ENCODE assay signal across 14 cellular contexts in the genomic region with DNA sequence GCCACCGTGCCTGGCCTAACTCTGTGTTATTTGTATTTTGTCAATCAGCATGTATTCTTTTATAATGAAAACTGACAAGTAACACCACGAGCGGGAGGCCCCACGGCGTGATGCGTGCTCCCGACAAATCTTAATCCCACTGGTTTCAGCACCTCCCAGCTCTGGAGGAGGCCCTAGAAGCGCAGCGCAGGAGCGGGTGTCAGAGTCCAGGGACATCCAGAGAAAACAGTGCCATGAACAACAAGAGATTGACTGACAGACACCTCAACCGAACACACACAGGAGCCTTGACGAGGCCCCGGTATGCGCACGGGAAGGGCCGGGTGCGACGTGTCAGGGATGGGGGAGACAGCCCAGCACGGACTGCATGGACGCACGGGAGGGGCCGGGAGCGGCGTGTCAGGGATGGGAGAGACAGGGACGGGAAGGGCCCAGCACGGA. TPM values are rescaled to one million over a fixed set of nuclear protein-coding genes. Genes with fewer than 3 reads are reported as not detected.
DNase-seq lines count a peak whose midpoint lies in the region; ATAC-seq and TF ChIP-seq lines count a peak whose summit lies in the region.
"Had no signal": no experiment of that assay in that cellular context is flagged by ENCODE, and none has a peak within 500 bp of the region (broad histone marks: within the 10 kb centered on the region; RNA-seq: fewer than 3 reads in every experiment).

No MANE protein-coding gene starts in this region.

- no peak for DNase-seq in activated naive CD4-positive, alpha-beta T cell treated with anti-CD3 and anti-CD28 coated beads, Interleukin-2, amount 50 U/mL, for 72 hours (ENCODE audit: low spot score in 2 of 2)
- no peak for DNase-seq in activated naive CD4-positive, alpha-beta T cell treated with anti-CD3 and anti-CD28 coated beads for 36 hours
- peak; percentile 57 for DNase-seq in natural killer cell treated with Interleukin-12 subunit alpha and Interleukin-12 subunit beta and Interleukin-15 and Interleukin-18, amount 100 ng/mL, for 72 hours (ENCODE audit: low spot score)
- DNase-seq in natural killer cell: no peak
- DNase-seq in naive B cell: no peak
- DNase-seq in posterior vena cava (ENCODE audit: low spot score): peak; percentile 67
- DNase-seq in DMS 273 treated with DMSO at 0.1 percent for 48 hours (lab: John Stamatoyannopoulos, UW): no peak
- DNase-seq in NCI-H1092 treated with DMSO at 0.1 percent for 48 hours (lab: John Stamatoyannopoulos, UW): no peak
- DNase-seq: COR-L47, GF-D8, GOT3, H9 had no signal

- peaks cover 5 to 20% of the 10 kb centered on the region in 2 donors for H3K36me3 Mint-ChIP-seq in activated naive CD4-positive, alpha-beta T cell treated with anti-CD3 and anti-CD28 coated beads, Interleukin-2, amount 50 U/mL, for 72 hours
- H3K36me3 Mint-ChIP-seq in activated naive CD4-positive, alpha-beta T cell treated with anti-CD3 and anti-CD28 coated beads for 36 hours (ENCODE audit: low read depth): peaks cover 14% of the 10 kb centered on the region
- H3K36me3 Mint-ChIP-seq in natural killer cell treated with Interleukin-12 subunit alpha and Interleukin-12 subunit beta and Interleukin-15 and Interleukin-18, amount 100 ng/mL, for 72 hours: no peaks in the 10 kb centered on the region
- no peaks in the 10 kb centered on the region for H3K36me3 Mint-ChIP-seq in natural killer cell
- peaks cover 0 to 7% of the 10 kb centered on the region in 2 donors for H3K36me3 Mint-ChIP-seq in naive B cell

- TF ChIP-seq CTCF in natural killer cell (IDR thresholded peaks at IDR 0.05): no peak

- CTCF ChIA-PET in activated naive CD4-positive, alpha-beta T cell treated with anti-CD3 and anti-CD28 coated beads for 36 hours (lab: Charles Lee): no interaction called here

- H3K27me3 Mint-ChIP-seq in activated naive CD4-positive, alpha-beta T cell treated with anti-CD3 and anti-CD28 coated beads for 36 hours (ENCODE audit: low read depth): no peaks in the 10 kb centered on the region
- no peaks in the 10 kb centered on the region for H3K27me3 Mint-ChIP-seq in natural killer cell treated with Interleukin-12 subunit alpha and Interleukin-12 subunit beta and Interleukin-15 and Interleukin-18, amount 100 ng/mL, for 72 hours
- no peaks in the 10 kb centered on the region for H3K27me3 Mint-ChIP-seq in natural killer cell (ENCODE audit: low read depth in 2 of 2)
- no peaks in the 10 kb centered on the region for H3K27me3 Mint-ChIP-seq in naive B cell

- intact Hi-C loops in activated naive CD4-positive, alpha-beta T cell treated with anti-CD3 and anti-CD28 coated beads for 36 hours (cut with micrococcal nuclease): no loop called here
- intact Hi-C loops in natural killer cell (cut with micrococcal nuclease): no loop called here
- intact Hi-C loops in posterior vena cava (cut with DNase I): no loop called here

- H3K9me3 Mint-ChIP-seq in activated naive CD4-positive, alpha-beta T cell treated with anti-CD3 and anti-CD28 coated beads, Interleukin-2, amount 50 U/mL, for 72 hours: no peaks in the 10 kb centered on the region
- peaks cover 5% of the 10 kb centered on the region for H3K9me3 Mint-ChIP-seq in activated naive CD4-positive, alpha-beta T cell treated with anti-CD3 and anti-CD28 coated beads for 36 hours
- no peaks in the 10 kb centered on the region for H3K9me3 Mint-ChIP-seq in natural killer cell treated with Interleukin-12 subunit alpha and Interleukin-12 subunit beta and Interleukin-15 and Interleukin-18, amount 100 ng/mL, for 72 hours
- H3K9me3 Mint-ChIP-seq in natural killer cell (no peaks in the 10 kb centered on the region), naive B cell (no peaks in the 10 kb centered on the region)
- H3K9me3 Mint-ChIP-seq: CD8-positive, alpha-beta T cell had no signal

- H3K27ac Mint-ChIP-seq in activated naive CD4-positive, alpha-beta T cell treated with anti-CD3 and anti-CD28 coated beads, Interleukin-2, amount 50 U/mL, for 72 hours: peak overlapping the region; percentile 50 to 76
- no peak overlapping the region for H3K27ac Mint-ChIP-seq in activated naive CD4-positive, alpha-beta T cell treated with anti-CD3 and anti-CD28 coated beads for 36 hours
- no peak overlapping the region for H3K27ac Mint-ChIP-seq in natural killer cell treated with Interleukin-12 subunit alpha and Interleukin-12 subunit beta and Interleukin-15 and Interleukin-18, amount 100 ng/mL, for 72 hours
- H3K27ac Mint-ChIP-seq in natural killer cell (peak overlapping the region in 1 of 2 donors; percentile 51), naive B cell (peak overlapping the region in 4 of 6 donors; percentile 22 to 78 (median 62))
- H3K27ac Mint-ChIP-seq: CD8-positive, alpha-beta T cell had no signal

- no peak for ATAC-seq in activated naive CD4-positive, alpha-beta T cell treated with anti-CD3 and anti-CD28 coated beads, Interleukin-2, amount 50 U/mL, for 72 hours
- ATAC-seq in natural killer cell treated with Interleukin-12 subunit alpha and Interleukin-12 subunit beta and Interleukin-15 and Interleukin-18, amount 100 ng/mL, for 72 hours: no peak
- ATAC-seq in natural killer cell: no peak
- no peak for ATAC-seq in naive B cell (ENCODE audit: low read depth in 2 of 2)
- ATAC-seq: CD8-positive, alpha-beta T cell had no signal

- no peak overlapping the region for H3K4me3 Mint-ChIP-seq in activated naive CD4-positive, alpha-beta T cell treated with anti-CD3 and anti-CD28 coated beads for 36 hours
- no peak overlapping the region for H3K4me3 Mint-ChIP-seq in natural killer cell treated with Interleukin-12 subunit alpha and Interleukin-12 subunit beta and Interleukin-15 and Interleukin-18, amount 100 ng/mL, for 72 hours
- H3K4me3 Mint-ChIP-seq in natural killer cell: no peak overlapping the region
- no peak overlapping the region for H3K4me3 Mint-ChIP-seq in naive B cell
- H3K4me3 Mint-ChIP-seq: CD14-positive monocyte; CD8-positive, alpha-beta T cell; H9 had no signal

- H3K4me1 Mint-ChIP-seq in activated naive CD4-positive, alpha-beta T cell treated with anti-CD3 and anti-CD28 coated beads for 36 hours (ENCODE audit: low read depth): no peaks in the 10 kb centered on the region
- peaks cover 0 to 16% of the 10 kb centered on the region in 2 donors for H3K4me1 Mint-ChIP-seq in natural killer cell treated with Interleukin-12 subunit alpha and Interleukin-12 subunit beta and Interleukin-15 and Interleukin-18, amount 100 ng/mL, for 72 hours (ENCODE audit: low read depth in 2 of 2)
- H3K4me1 Mint-ChIP-seq in natural killer cell (peaks cover 8 to 24% of the 10 kb centered on the region in 2 donors), naive B cell (peaks cover 10 to 14% (median 11%) of the 10 kb centered on the region in 3 donors)
- H3K4me1 Mint-ChIP-seq: CD14-positive monocyte had no signal

RNA-seq across cellular contexts. Expression of a gene that starts 23.0 kb away (rescaled TPM):
- 100 to 1,000 TPM; 124 to 171 TPM for total RNA-seq in activated naive CD4-positive, alpha-beta T cell treated with anti-CD3 and anti-CD28 coated beads, Interleukin-2, amount 50 U/mL, for 72 hours
- 10 to 100 TPM; 87.6 to 96.8 TPM for total RNA-seq in activated naive CD4-positive, alpha-beta T cell treated with anti-CD3 and anti-CD28 coated beads for 36 hours
- total RNA-seq in natural killer cell treated with Interleukin-12 subunit alpha and Interleukin-12 subunit beta and Interleukin-15 and Interleukin-18, amount 100 ng/mL, for 72 hours: 100 to 1,000 TPM; 168 to 234 TPM
- total RNA-seq in natural killer cell (100 to 1,000 TPM; 349 to 358 (median 349) TPM), posterior vena cava (10 to 100 TPM; 63.5 to 73.5 TPM)
- polyA plus RNA-seq in naive B cell (ENCODE audit: low read depth in 6 of 6): 10 to 100 TPM; 28.5 to 71.3 (median 48.1) TPM

RNA-seq across cellular contexts. Expression of a gene that starts 23.1 kb away (rescaled TPM):
- 10 to 100 TPM; 12.1 to 13.9 TPM for total RNA-seq in activated naive CD4-positive, alpha-beta T cell treated with anti-CD3 and anti-CD28 coated beads, Interleukin-2, amount 50 U/mL, for 72 hours
- total RNA-seq in activated naive CD4-positive, alpha-beta T cell treated with anti-CD3 and anti-CD28 coated beads for 36 hours: 10 to 100 TPM; 13.9 to 15.8 TPM
- total RNA-seq in natural killer cell treated with Interleukin-12 subunit alpha and Interleukin-12 subunit beta and Interleukin-15 and Interleukin-18, amount 100 ng/mL, for 72 hours: 10 to 100 TPM; 26.5 to 29.2 TPM
- 10 to 100 TPM; 72.8 to 79.8 (median 73.2) TPM for total RNA-seq in natural killer cell
- 10 to 100 TPM; 18.7 to 38.8 (median 24.1) TPM for polyA plus RNA-seq in naive B cell (ENCODE audit: low read depth in 6 of 6)
- 10 to 100 TPM; 15.3 to 16.4 TPM for total RNA-seq in posterior vena cava

Comparison
In these comparisons a context has a peak if more than half of its experiments do, and no peak if none do; other contexts are left out.
1. DNase-seq: peak in natural killer cell treated with Interleukin-12 subunit alpha and Interleukin-12 subunit beta and Interleukin-15 and Interleukin-18, amount 100 ng/mL, for 72 hours (single experiment) and posterior vena cava (single experiment); none in activated naive CD4-positive, alpha-beta T cell treated with anti-CD3 and anti-CD28 coated beads, Interleukin-2, amount 50 U/mL, for 72 hours (0 of 2), activated naive CD4-positive, alpha-beta T cell treated with anti-CD3 and anti-CD28 coated beads for 36 hours (single experiment), natural killer cell (single experiment), naive B cell (single experiment), DMS 273 treated with DMSO at 0.1 percent for 48 hours (single experiment) and NCI-H1092 treated with DMSO at 0.1 percent for 48 hours (single experiment).
2. H3K27ac Mint-ChIP-seq: peak in activated naive CD4-positive, alpha-beta T cell treated with anti-CD3 and anti-CD28 coated beads, Interleukin-2, amount 50 U/mL, for 72 hours (2 of 2) and naive B cell (4 of 6); none in activated naive CD4-positive, alpha-beta T cell treated with anti-CD3 and anti-CD28 coated beads for 36 hours (single experiment) and natural killer cell treated with Interleukin-12 subunit alpha and Interleukin-12 subunit beta and Interleukin-15 and Interleukin-18, amount 100 ng/mL, for 72 hours (0 of 2).